ENCODE assay signal across 8 cellular contexts in the genomic region with DNA sequence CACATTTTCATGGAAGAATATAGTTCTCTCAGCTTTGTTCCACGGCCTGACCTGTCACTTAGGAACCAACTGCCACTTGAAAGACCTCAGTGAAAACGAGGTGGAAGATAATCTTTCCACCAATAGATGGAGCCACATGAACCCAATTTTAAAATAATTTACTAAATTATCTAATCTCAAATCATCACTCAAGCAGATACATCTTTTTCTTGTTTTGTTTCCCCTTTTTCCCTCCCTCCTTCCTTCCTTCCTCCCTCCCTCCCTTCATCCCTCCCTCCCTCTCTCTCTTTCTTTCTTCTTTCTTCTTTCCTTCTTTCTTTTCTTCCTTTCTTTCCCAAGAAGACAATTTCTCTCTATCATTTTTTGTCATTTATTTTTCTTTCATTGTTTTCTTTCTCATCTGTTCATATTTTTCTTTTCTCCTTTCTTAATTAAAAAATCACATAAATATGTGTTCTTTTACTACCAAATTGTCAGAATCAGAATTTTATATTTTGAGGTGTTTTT.
DNase-seq lines count a peak whose midpoint lies in the region; ATAC-seq and TF ChIP-seq lines count a peak whose summit lies in the region.

No MANE protein-coding gene starts in this region.

- no peaks in the 10 kb centered on the region for H3K4me1 ChIP-seq in Peyer's patch
- H3K4me1 ChIP-seq in testis: no peaks in the 10 kb centered on the region
- no peaks in the 10 kb centered on the region for H3K4me1 ChIP-seq in stomach

- DNase-seq in AG20443 (ENCODE audit: low spot score) (peak; percentile 46), Peyer's patch (no peak), foreskin fibroblast (peak in 1 of 2 donors; percentile 51), testis (no peak), stomach (no peak)

- H3K36me3 ChIP-seq in Peyer's patch (no peaks in the 10 kb centered on the region), testis (ENCODE audit: low read depth, missing control alignments) (no peaks in the 10 kb centered on the region), stomach (no peaks in the 10 kb centered on the region)

- 25 to 39% methylated on average over 2 of the region's 2 CpGs for WGBS in testis, 2 donors
- 2 to 9% (median 6%) methylated on average over 2 of the region's 2 CpGs for WGBS in stomach, 5 donors

- no peak overlapping the region for H3K4me3 ChIP-seq in Peyer's patch
- no peak overlapping the region for H3K4me3 ChIP-seq in foreskin fibroblast (ENCODE audit: low read depth in 1 of 2, low read length in 2 of 2)
- no peak overlapping the region for H3K4me3 ChIP-seq in testis
- H3K4me3 ChIP-seq in stomach: no peak overlapping the region

- H3K27ac ChIP-seq in Peyer's patch: no peak overlapping the region
- no peak overlapping the region for H3K27ac ChIP-seq in testis
- no peak overlapping the region for H3K27ac ChIP-seq in stomach

- H3K27me3 ChIP-seq in Peyer's patch (no peaks in the 10 kb centered on the region), testis (no peaks in the 10 kb centered on the region), stomach (no peaks in the 10 kb centered on the region)

- H3K9me3 ChIP-seq in Peyer's patch: no peaks in the 10 kb centered on the region
- no peaks in the 10 kb centered on the region for H3K9me3 ChIP-seq in testis
- H3K9me3 ChIP-seq in stomach: peaks cover 0 to 2% (median 0%) of the 10 kb centered on the region in 4 donors

- peak; percentile 47 for ATAC-seq in GM18867 (IDR thresholded peaks at IDR 0.05; ENCODE audit: unreplicated experiment)
- ATAC-seq in GM21619 (IDR thresholded peaks at IDR 0.05; ENCODE audit: unreplicated experiment): no peak
- no peak for ATAC-seq in HG03432 (IDR thresholded peaks at IDR 0.05; ENCODE audit: unreplicated experiment)

- peak in 4 of 6 experiments; percentile 26 to 43 (median 38) for TF ChIP-seq CTCF in Peyer's patch (IDR thresholded peaks at IDR 0.05)
- peak; percentile 36 for TF ChIP-seq CTCF in foreskin fibroblast (IDR thresholded peaks at IDR 0.05; ENCODE audit: low read depth, low read length)
- peak; percentile 24 to 41 (median 25) for TF ChIP-seq CTCF in testis (IDR thresholded peaks at IDR 0.05)
- peak in 2 of 7 experiments; percentile 12 to 35 for TF ChIP-seq CTCF in stomach (IDR thresholded peaks at IDR 0.05)

- TF ChIP-seq POLR2A in Peyer's patch (IDR thresholded peaks at IDR 0.05) (no peak), testis (IDR thresholded peaks at IDR 0.05) (no peak), stomach (IDR thresholded peaks at IDR 0.05) (no peak)

- TF ChIP-seq EP300 in stomach (IDR thresholded peaks at IDR 0.05): no peak

- intact Hi-C loops in testis (cut with DNase I; ENCODE audit: low total_unique reads) (loop anchor here (10.0 kb wide), 1 partner anchor 100 kb away; the partner anchor contains the start of gene CLDN1), stomach (cut with DNase I; ENCODE audit: low total_unique reads) (loop anchor here (10.0 kb wide), 1 partner anchor 90 kb away; no protein-coding TSS in a partner anchor)
